12 cellular contexts compared by ENCODE assay signal in the genomic region with DNA sequence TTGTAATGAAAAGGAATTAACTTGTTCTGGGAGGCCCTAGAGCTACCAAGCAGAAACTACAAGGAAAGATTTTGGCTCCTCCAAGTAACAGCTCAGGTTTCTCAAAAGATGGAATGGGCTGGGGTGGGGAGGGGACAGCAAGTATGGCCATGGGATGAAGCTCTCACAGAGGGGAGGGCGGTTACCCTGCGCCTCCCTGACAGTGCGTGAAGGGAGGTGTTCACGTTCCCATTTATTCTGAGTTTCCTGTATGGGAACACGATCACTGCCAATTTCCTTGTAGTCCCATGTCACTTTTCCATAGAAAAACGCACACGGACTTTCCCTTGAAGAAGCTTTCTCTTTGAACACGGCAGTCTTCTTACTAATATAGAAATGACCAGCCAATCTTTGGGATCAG. TPM values are rescaled to one million over a fixed set of nuclear protein-coding genes. Genes with fewer than 3 reads are reported as not detected.
DNase-seq lines count a peak whose midpoint lies in the region; ATAC-seq and TF ChIP-seq lines count a peak whose summit lies in the region.
"Had no signal": no experiment of that assay in that cellular context is flagged by ENCODE, and none has a peak within 500 bp of the region (broad histone marks: within the 10 kb centered on the region; RNA-seq: fewer than 3 reads in every experiment).

No MANE protein-coding gene starts in this region.

- peaks cover 19% of the 10 kb centered on the region; the same call in 1 of the 2 replicates for H3K79me2 ChIP-seq in Karpas-422 (ENCODE audit: low read length)

- no peak overlapping the region for H3K27ac ChIP-seq in CD4-positive, alpha-beta T cell (ENCODE audit: low read depth, low read length)
- H3K27ac ChIP-seq in Karpas-422 (ENCODE audit: low read length) = peak overlapping the region; percentile 97
- H3K27ac ChIP-seq in effector memory CD4-positive, alpha-beta T cell (ENCODE audit: insufficient read depth, low read length, poor library complexity, severe bottlenecking) = peak overlapping the region; percentile 64

- peak overlapping the region; percentile 81 for H3K27ac Mint-ChIP-seq in CD4-positive, alpha-beta T cell
- no peak overlapping the region for H3K27ac Mint-ChIP-seq in neural crest cell (ENCODE audit: unreplicated experiment)

- H2AFZ ChIP-seq in Karpas-422 (ENCODE audit: low read length) = peak overlapping the region; percentile 29; the same call in 1 of the 2 replicates

- peak overlapping the region; percentile 73 for H3K4me3 ChIP-seq in Karpas-422 (ENCODE audit: low read length)
- H3K4me3 ChIP-seq in effector memory CD4-positive, alpha-beta T cell (ENCODE audit: insufficient read depth, low read depth, low read length, poor library complexity, severe bottlenecking) = no peak overlapping the region
- H3K4me3 ChIP-seq in foreskin fibroblast (ENCODE audit: low read depth in 1 of 2, low read length in 2 of 2) = no peak overlapping the region
- H3K4me3 ChIP-seq: pancreas had no signal

- H3K4me3 Mint-ChIP-seq in CD4-positive, alpha-beta T cell = peak overlapping the region; percentile 71
- peak overlapping the region; percentile 54 for H3K4me3 Mint-ChIP-seq in neural crest cell

- no peak for ATAC-seq in CD4-positive, alpha-beta T cell (ENCODE audit: poor library complexity)

- peak overlapping the region; percentile 98 for H3K4me2 ChIP-seq in Karpas-422 (ENCODE audit: low read depth, low read length, poor library complexity, severe bottlenecking)

- TF ChIP-seq CTCF in CD4-positive, alpha-beta T cell (IDR thresholded peaks at IDR 0.05) = no peak
- TF ChIP-seq CTCF in neural crest cell (conservative IDR thresholded peaks at IDR 0.05) (no peak), foreskin fibroblast (IDR thresholded peaks at IDR 0.05; ENCODE audit: low read depth, low read length) (no peak)

- H3K36me3 Mint-ChIP-seq in CD4-positive, alpha-beta T cell (ENCODE audit: low read depth) = peaks cover 34% of the 10 kb centered on the region
- H3K36me3 Mint-ChIP-seq in neural crest cell (ENCODE audit: low read depth) = peaks cover 13% of the 10 kb centered on the region

- intact Hi-C loops in CD4-positive, alpha-beta T cell (cut with DNase I, micrococcal nuclease) = no loop called here

- peaks cover 85% of the 10 kb centered on the region for H3K4me1 ChIP-seq in Karpas-422 (ENCODE audit: low read length)
- H3K4me1 ChIP-seq in effector memory CD4-positive, alpha-beta T cell (ENCODE audit: control insufficient read depth, insufficient read depth, low read length, poor library complexity, severe bottlenecking) = peaks cover 60% of the 10 kb centered on the region

- POLR2A ChIA-PET in CD4-positive, alpha-beta T cell (lab: Charles Lee) = interaction anchor here (0.9 to 3.2 kb wide), 8 partner anchors 10 to 72 kb away, joined by 3 to 16 read pairs (median 4); a partner anchor contains a TSS

- no peaks in the 10 kb centered on the region for H3K9me2 ChIP-seq in Karpas-422 (replicated peaks; ENCODE audit: insufficient read depth, low read length)

- peaks cover 98% of the 10 kb centered on the region for H3K4me1 Mint-ChIP-seq in CD4-positive, alpha-beta T cell (ENCODE audit: low read depth)
- H3K4me1 Mint-ChIP-seq in neural crest cell = peaks cover 78% of the 10 kb centered on the region

- no peak for DNase-seq in CD4-positive, alpha-beta T cell
- DNase-seq in Karpas-422 (peak; percentile 55), neural crest cell (ENCODE audit: low read depth, low spot score) (no peak), epidermal melanocyte (ENCODE audit: insufficient read length, low spot score) (no peak), foreskin fibroblast (no peak), SIG-M5 treated with dmso at 0.1 percent for 504 hours (lab: John Stamatoyannopoulos, UW; ENCODE audit: unreplicated experiment) (no peak)
- DNase-seq in effector memory CD4-positive, alpha-beta T cell = no peak
- DNase-seq in activated CD8-positive, alpha-beta memory T cell treated with anti-CD3 and anti-CD28 coated beads, Interleukin-2, amount 50 U/mL, for 4 hours = no peak
- DNase-seq: DND-41, KG1 had no signal

- H3K9me3 Mint-ChIP-seq in CD4-positive, alpha-beta T cell = no peaks in the 10 kb centered on the region
- H3K9me3 Mint-ChIP-seq in neural crest cell = peaks cover 5% of the 10 kb centered on the region
- H3K9me3 Mint-ChIP-seq: T-helper 1 cell treated with Interleukin-12 subunit alpha and Interleukin-12 subunit beta and Interleukin-4 antibody, amounts not matched to agents 30 μg/mL and 1 μg/mL, for 36 hours had no signal

- no peaks in the 10 kb centered on the region for H3K36me3 ChIP-seq in Karpas-422 (ENCODE audit: insufficient read depth, low read length)
- no peaks in the 10 kb centered on the region for H3K36me3 ChIP-seq in effector memory CD4-positive, alpha-beta T cell (ENCODE audit: control insufficient read depth, insufficient read depth, low read length)
- H3K36me3 ChIP-seq: pancreas had no signal

- H3K27me3 ChIP-seq in CD4-positive, alpha-beta T cell (ENCODE audit: control insufficient read depth, insufficient read depth, low read length) = no peaks in the 10 kb centered on the region
- H3K27me3 ChIP-seq in Karpas-422 (ENCODE audit: low read length) = no peaks in the 10 kb centered on the region
- no peaks in the 10 kb centered on the region for H3K27me3 ChIP-seq in effector memory CD4-positive, alpha-beta T cell (replicated peaks; ENCODE audit: control insufficient read depth, insufficient read depth, low read length, poor library complexity, severe bottlenecking)
- H3K27me3 ChIP-seq: pancreas had no signal

- no peaks in the 10 kb centered on the region for H4K20me1 ChIP-seq in Karpas-422 (ENCODE audit: insufficient read depth, low read depth, low read length)

- no peaks in the 10 kb centered on the region for H3K27me3 Mint-ChIP-seq in CD4-positive, alpha-beta T cell
- H3K27me3 Mint-ChIP-seq in neural crest cell (ENCODE audit: low read depth) = no peaks in the 10 kb centered on the region

- H3K9ac ChIP-seq in Karpas-422 (ENCODE audit: low read length) = peak overlapping the region; percentile 79

- H3K9me3 ChIP-seq in CD4-positive, alpha-beta T cell (ENCODE audit: control insufficient read depth, low read length) = no peaks in the 10 kb centered on the region
- no peaks in the 10 kb centered on the region for H3K9me3 ChIP-seq in Karpas-422 (ENCODE audit: low read length)
- no peaks in the 10 kb centered on the region for H3K9me3 ChIP-seq in effector memory CD4-positive, alpha-beta T cell (ENCODE audit: control insufficient read depth, low read length)
- H3K9me3 ChIP-seq: pancreas had no signal

- CTCF ChIA-PET in CD4-positive, alpha-beta T cell (lab: Charles Lee) = interaction anchor here (1.0 to 1.7 kb wide), 3 partner anchors 9 to 240 kb away, joined by 3 to 6 read pairs (median 4); no protein-coding TSS in a partner anchor

RNA-seq across cellular contexts. Expression of a gene that starts 17.0 kb away (rescaled TPM):
- 10 to 100 TPM; 20.6 to 24.1 TPM for total RNA-seq in CD4-positive, alpha-beta T cell
- 10.7 and 12.5 TPM in 2 replicates for total RNA-seq in Karpas-422 (2014; rRNA removed; shearing (Covaris generic); ENCODE audit: low replicate concordance)
- total RNA-seq in neural crest cell = 15.7 and 17.5 TPM in 2 replicates
